In the genomic region with DNA sequence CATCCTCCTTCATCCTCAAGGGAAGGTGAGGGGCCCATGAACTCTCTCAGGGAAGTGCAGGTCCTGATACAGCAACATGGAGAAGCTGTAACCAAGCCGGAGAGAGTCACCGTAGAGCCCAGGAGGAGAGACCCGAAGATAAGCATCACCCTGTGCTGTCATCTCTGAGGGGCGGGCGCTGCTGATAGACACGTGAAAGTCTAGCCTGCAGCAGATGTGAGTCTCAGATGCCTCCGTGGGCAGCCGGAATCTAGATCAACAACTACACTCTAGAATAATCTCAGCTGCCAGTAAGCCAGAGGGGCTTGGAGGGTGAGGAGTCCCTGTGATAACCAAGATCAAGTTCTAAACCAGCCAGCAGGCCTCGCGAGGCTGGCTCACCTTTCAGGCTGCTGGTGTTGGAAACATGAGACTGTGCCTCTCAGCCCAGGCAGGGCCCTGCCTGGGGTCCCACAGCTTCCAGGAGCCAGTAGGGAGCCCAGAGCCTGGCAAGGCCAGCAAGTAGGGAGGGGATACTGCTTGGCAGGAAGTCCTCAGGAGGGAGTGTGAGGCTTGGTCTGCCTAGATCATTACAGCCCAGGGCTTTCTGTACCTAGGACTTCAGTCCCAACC, we compare ENCODE assay signal across 24 cellular contexts. TPM values are rescaled to one million over a fixed set of nuclear protein-coding genes. Genes with fewer than 3 reads are reported as not detected.
DNase-seq lines count a peak whose midpoint lies in the region; ATAC-seq and TF ChIP-seq lines count a peak whose summit lies in the region.
"Had no signal": no experiment of that assay in that cellular context is flagged by ENCODE, and none has a peak within 500 bp of the region (broad histone marks: within the 10 kb centered on the region; RNA-seq: fewer than 3 reads in every experiment).

No MANE protein-coding gene starts in this region.

- H3K4me1 ChIP-seq in OCI-LY7 (ENCODE audit: insufficient read depth, low read length, poor library complexity, severe bottlenecking) (peaks cover 81% of the 10 kb centered on the region), gastroesophageal sphincter (peaks cover 11 to 86% (median 16%) of the 10 kb centered on the region in 3 donors)

- peak overlapping the region; percentile 32 for H3K4me2 ChIP-seq in OCI-LY7 (ENCODE audit: low read length)
- H3K4me2 ChIP-seq: BLaER1, PC-9 had no signal

- no peaks in the 10 kb centered on the region for H3K9me3 ChIP-seq in OCI-LY7 (ENCODE audit: low read length)
- no peaks in the 10 kb centered on the region for H3K9me3 ChIP-seq in gastroesophageal sphincter
- H3K9me3 ChIP-seq in MG63, result no peaks in the 10 kb centered on the region
- H3K9me3 ChIP-seq: BLaER1, SJSA1 had no signal

- H3K27me3 ChIP-seq in gastroesophageal sphincter (no peaks in the 10 kb centered on the region), MG63 (no peaks in the 10 kb centered on the region)
- H3K27me3 ChIP-seq: BLaER1, brain microvascular endothelial cell, SJSA1 had no signal

- H3K27ac ChIP-seq in OCI-LY7 (ENCODE audit: low read depth, low read length, poor library complexity, severe bottlenecking) (peak overlapping the region; percentile 80), gastroesophageal sphincter (peak overlapping the region in 3 of 4 donors; percentile 29 to 72 (median 71))
- H3K27ac ChIP-seq: 22Rv1, BLaER1, brain microvascular endothelial cell, PC-9, SJSA1 had no signal

- peaks cover 10% of the 10 kb centered on the region for H3K4me1 Mint-ChIP-seq in progenitor cell of endocrine pancreas (ENCODE audit: low read depth)
- H3K4me1 Mint-ChIP-seq: activated CD8-positive, alpha-beta memory T cell treated with anti-CD3 and anti-CD28 coated beads, Interleukin-2, amount 10 ng/mL, durations not matched to agents 7 days and 5 days; T-helper 17 cell had no signal

- TF ChIP-seq POLR2A in gastroesophageal sphincter (IDR thresholded peaks at IDR 0.05), result no peak

- POLR2A ChIA-PET in OCI-LY7 (lab: Charles Lee), result interaction anchor here (0.7 to 2.2 kb wide), 5 partner anchors 10 to 319 kb away, joined by 3 to 7 read pairs (median 3); no protein-coding TSS in a partner anchor

- H3K36me3 Mint-ChIP-seq in progenitor cell of endocrine pancreas (ENCODE audit: insufficient read depth), result peaks cover 7% of the 10 kb centered on the region

- no peaks in the 10 kb centered on the region for H4K20me1 ChIP-seq in OCI-LY7 (ENCODE audit: insufficient read depth, low read length)
- H4K20me1 ChIP-seq: BLaER1 had no signal

- H3K4me3 Mint-ChIP-seq in progenitor cell of endocrine pancreas (ENCODE audit: low read depth), result no peak overlapping the region
- H3K4me3 Mint-ChIP-seq: activated CD8-positive, alpha-beta memory T cell treated with anti-CD3 and anti-CD28 coated beads, Interleukin-2, amount 10 ng/mL, durations not matched to agents 7 days and 5 days; stimulated activated naive CD8-positive, alpha-beta T cell treated with anti-CD3 and anti-CD28 coated beads, Interleukin-15, amount 100 ng/mL, for 72 hours; T-helper 17 cell had no signal

- no peaks in the 10 kb centered on the region for H3K79me2 ChIP-seq in OCI-LY7 (ENCODE audit: insufficient read depth, low read depth, low read length)

- H3K4me3 ChIP-seq in OCI-LY7 (ENCODE audit: low read depth, low read length, poor library complexity, severe bottlenecking) (no peak overlapping the region), gastroesophageal sphincter (no peak overlapping the region), MG63 (no peak overlapping the region)
- H3K4me3 ChIP-seq: BLaER1, PC-9, SJSA1 had no signal

- peak overlapping the region; percentile 59 for H3K27ac Mint-ChIP-seq in progenitor cell of endocrine pancreas
- H3K27ac Mint-ChIP-seq: activated CD8-positive, alpha-beta memory T cell treated with anti-CD3 and anti-CD28 coated beads, Interleukin-2, amount 10 ng/mL, durations not matched to agents 7 days and 5 days; activated T-helper 2 cell treated with anti-CD3 and anti-CD28 coated beads, Interferon-gamma antibody, Interleukin-2, Interleukin-4, amounts not matched to agents 10 μg/mL and 5 μg/mL and 100 μg/mL, durations not matched to agents 14 hours and 24 hours and 36 hours; stimulated activated naive CD8-positive, alpha-beta T cell treated with anti-CD3 and anti-CD28 coated beads, Interleukin-15, amount 100 ng/mL, for 72 hours; T-helper 17 cell had no signal

- no peaks in the 10 kb centered on the region for H3K9me3 Mint-ChIP-seq in progenitor cell of endocrine pancreas (ENCODE audit: low read depth)
- H3K9me3 Mint-ChIP-seq: activated T-helper 2 cell treated with anti-CD3 and anti-CD28 coated beads, Interferon-gamma antibody, Interleukin-2, Interleukin-4, amounts not matched to agents 10 μg/mL and 5 μg/mL and 100 μg/mL, durations not matched to agents 14 hours and 24 hours and 36 hours had no signal

- DNase-seq in DMS 273 (lab: John Stamatoyannopoulos, UW; ENCODE audit: unreplicated experiment), result peak; percentile 43
- no peak for DNase-seq in DMS 273 treated with DMSO at 0.1 percent for 48 hours (lab: John Stamatoyannopoulos, UW)
- no peak for DNase-seq in OCI-LY7 (ENCODE audit: low spot score)
- DNase-seq in progenitor cell of endocrine pancreas (ENCODE audit: low spot score, unreplicated experiment), result no peak
- no peak for DNase-seq in islet precursor cell
- no peak for DNase-seq in Ammon's horn (ENCODE audit: low spot score)
- DNase-seq in MG63, result no peak
- DNase-seq: activated CD8-positive, alpha-beta memory T cell treated with anti-CD3 and anti-CD28 coated beads, Interleukin-2, amount 10 ng/mL, durations not matched to agents 7 days and 5 days; brain microvascular endothelial cell; cortex of kidney; foreskin fibroblast; GDM1; Kasumi-1; left colon; NCI-H1105 treated with DMSO at 0.1 percent for 48 hours; NCI-H69; PC-9; stimulated activated naive CD8-positive, alpha-beta T cell treated with anti-CD3 and anti-CD28 coated beads, Interleukin-15, amount 100 ng/mL, for 72 hours; T-helper 17 cell had no signal

- ATAC-seq in gastroesophageal sphincter, result no peak
- ATAC-seq: activated CD8-positive, alpha-beta memory T cell treated with anti-CD3 and anti-CD28 coated beads, Interleukin-2, amount 10 ng/mL, durations not matched to agents 7 days and 5 days; left colon; stimulated activated naive CD8-positive, alpha-beta T cell treated with anti-CD3 and anti-CD28 coated beads, Interleukin-15, amount 100 ng/mL, for 72 hours; T-helper 17 cell had no signal

- CTCF ChIA-PET in OCI-LY7 (lab: Charles Lee; ENCODE audit: unreplicated experiment), result interaction anchor here (0.8 kb wide), 1 partner anchor 111 kb away, joined by 3 read pairs; no protein-coding TSS in a partner anchor

- no peaks in the 10 kb centered on the region for H3K36me3 ChIP-seq in OCI-LY7 (ENCODE audit: insufficient read depth, low read length)
- no peaks in the 10 kb centered on the region for H3K36me3 ChIP-seq in gastroesophageal sphincter
- H3K36me3 ChIP-seq in MG63, result peaks cover 25% of the 10 kb centered on the region
- H3K36me3 ChIP-seq: BLaER1, brain microvascular endothelial cell had no signal

- WGBS in gastroesophageal sphincter (ENCODE audit: low coverage in 1 of 2), 2 donors, result 83% methylated on average over 8 of the region's 10 CpGs; no CpG with 5 or more reads in 1 of the 2 donors

- no peak overlapping the region for H2AFZ ChIP-seq in OCI-LY7 (ENCODE audit: low read length)
- H2AFZ ChIP-seq: PC-9 had no signal

- no peaks in the 10 kb centered on the region for H3K27me3 Mint-ChIP-seq in progenitor cell of endocrine pancreas
- H3K27me3 Mint-ChIP-seq: activated CD8-positive, alpha-beta memory T cell treated with anti-CD3 and anti-CD28 coated beads, Interleukin-2, amount 10 ng/mL, durations not matched to agents 7 days and 5 days had no signal

- TF ChIP-seq EP300 in gastroesophageal sphincter (IDR thresholded peaks at IDR 0.05), result no peak

- intact Hi-C loops in OCI-LY7 (cut with micrococcal nuclease; ENCODE audit: unreplicated experiment), result loop anchor here (5.0 kb wide), 1 partner anchor 69 kb away; no protein-coding TSS in a partner anchor

- TF ChIP-seq CTCF in OCI-LY7 (conservative IDR thresholded peaks at IDR 0.05; ENCODE audit: low read length) (no peak), gastroesophageal sphincter (IDR thresholded peaks at IDR 0.05) (no peak), progenitor cell of endocrine pancreas (IDR thresholded peaks at IDR 0.05; ENCODE audit: unreplicated experiment) (no peak)

- H3K9me2 ChIP-seq in OCI-LY7 (ENCODE audit: insufficient read depth, low read length), result no peaks in the 10 kb centered on the region

- no TSS peak for BruUV-seq in OCI-LY7 (replicated peaks; lab: Mats Ljungman, UMichigan)

RNA-seq across cellular contexts. Expression of a gene that starts 54.1 kb away (rescaled TPM):
- 0.18 and 0.25 TPM in 2 replicates for total RNA-seq in OCI-LY7 (2014; rRNA removed; shearing (Covaris generic))
- total RNA-seq in OCI-LY7 (2022) (2.8 and 3.5 TPM in 2 replicates), gastroesophageal sphincter (100 to 1,000 TPM in 1 of 4 donors, 10 to 100 TPM in 3; 52.3 to 119 (median 75.3) TPM), progenitor cell of endocrine pancreas (202 and 228 TPM in 2 replicates)
- total RNA-seq in MG63 (2014; rRNA removed; shearing (Covaris generic); ENCODE audit: low replicate concordance), result 36.4 and 44.6 TPM in 2 replicates
